Comparison of ENCODE assay signal across 8 cellular contexts in genomic region chr14:39176263-39177167, GRCh38. TPM values are rescaled to one million over a fixed set of nuclear protein-coding genes. Genes with fewer than 3 reads are reported as not detected.
A peak's percentile ranks its signal among the peaks of the same experiment; 100 is the strongest.
DNase-seq lines count a peak whose midpoint lies in the region; ATAC-seq and TF ChIP-seq lines count a peak whose summit lies in the region.

No MANE protein-coding gene starts in this region.

- H4K8ac ChIP-seq in mesendoderm (ENCODE audit: low read depth, low read length): no peak overlapping the region

- H3K56ac ChIP-seq in mesendoderm (ENCODE audit: low read length): peak overlapping the region; percentile 2

- no peak overlapping the region for H2BK5ac ChIP-seq in mesendoderm (ENCODE audit: low read length)

- DNase-seq in heart right ventricle: no peak
- no peak for DNase-seq in left ventricle myocardium superior
- no peak for DNase-seq in body of pancreas
- DNase-seq in mesendoderm: no peak
- no peak for DNase-seq in upper lobe of right lung
- no peak for DNase-seq in GM19240 (ENCODE audit: insufficient read length, low spot score)

- H3K27ac ChIP-seq in heart right ventricle (peak overlapping the region in 5 of 10 donors; percentile 79 to 96 (median 92)), body of pancreas (peak overlapping the region in 2 of 4 donors; percentile 92 to 95), mesendoderm (ENCODE audit: low read depth, low read length) (no peak overlapping the region), upper lobe of right lung (peak overlapping the region; percentile 92)

- H3K36me3 ChIP-seq in heart right ventricle: peaks cover 0 to 56% (median 49%) of the 10 kb centered on the region in 9 donors
- peaks cover 26 to 41% of the 10 kb centered on the region in 2 donors for H3K36me3 ChIP-seq in body of pancreas (replicated peaks in 1 of 2; ENCODE audit: insufficient read depth in 1 of 2, low read depth in 2 of 2)
- H3K36me3 ChIP-seq in mesendoderm (ENCODE audit: control insufficient read depth, insufficient read depth, low read length): peaks cover 19% of the 10 kb centered on the region
- H3K36me3 ChIP-seq in upper lobe of right lung: peaks cover 54% of the 10 kb centered on the region

- no peak overlapping the region for H3K18ac ChIP-seq in mesendoderm (ENCODE audit: low read length)

- H3K4me1 ChIP-seq in heart right ventricle: peaks cover 0 to 38% (median 21%) of the 10 kb centered on the region in 9 donors
- H3K4me1 ChIP-seq in body of pancreas: peaks cover 23% of the 10 kb centered on the region
- H3K4me1 ChIP-seq in mesendoderm (ENCODE audit: control insufficient read depth, low read depth, low read length): peaks cover 3% of the 10 kb centered on the region
- peaks cover 14% of the 10 kb centered on the region for H3K4me1 ChIP-seq in upper lobe of right lung

- H3K23ac ChIP-seq in mesendoderm (ENCODE audit: low read length): no peak overlapping the region

- no peak overlapping the region for H2AK5ac ChIP-seq in mesendoderm (ENCODE audit: low read length)

- H3K4me3 ChIP-seq in heart right ventricle: peak overlapping the region; percentile 59 to 96 (median 83)
- H3K4me3 ChIP-seq in body of pancreas: peak overlapping the region; percentile 64 to 89
- no peak overlapping the region for H3K4me3 ChIP-seq in mesendoderm (ENCODE audit: low read length)
- peak overlapping the region; percentile 75 for H3K4me3 ChIP-seq in upper lobe of right lung

- peaks cover 28% of the 10 kb centered on the region for H3K79me2 ChIP-seq in mesendoderm (ENCODE audit: control insufficient read depth, insufficient read depth, low read length)

- H3K4ac ChIP-seq in mesendoderm (ENCODE audit: low read depth, low read length): no peak overlapping the region

- TF ChIP-seq CTCF in heart right ventricle (IDR thresholded peaks at IDR 0.05) (no peak), body of pancreas (IDR thresholded peaks at IDR 0.05) (no peak), upper lobe of right lung (IDR thresholded peaks at IDR 0.05) (no peak)

- ATAC-seq in heart right ventricle (no peak), left ventricle myocardium superior (no peak), body of pancreas (no peak), upper lobe of right lung (no peak), GM18858 (IDR thresholded peaks at IDR 0.05; ENCODE audit: unreplicated experiment) (no peak), HG02870 (IDR thresholded peaks at IDR 0.05; ENCODE audit: unreplicated experiment) (no peak)

- no peak overlapping the region for H2BK15ac ChIP-seq in mesendoderm (replicated peaks; ENCODE audit: low read depth)

- WGBS in heart right ventricle, 2 donors: 67 to 69% methylated on average over 5 of the region's 5 CpGs
- 46 to 60% methylated on average over 5 of the region's 5 CpGs for WGBS in body of pancreas, 2 donors
- no CpG with 5 or more reads among the region's 5 CpGs for WGBS in mesendoderm (ENCODE audit: extremely low coverage, insufficient coverage, low lambda C conversion rate)

- no peaks in the 10 kb centered on the region for H3K27me3 ChIP-seq in heart right ventricle
- H3K27me3 ChIP-seq in body of pancreas: no peaks in the 10 kb centered on the region
- H3K27me3 ChIP-seq in mesendoderm (ENCODE audit: insufficient read depth, low read length, poor library complexity): no peaks in the 10 kb centered on the region
- H3K27me3 ChIP-seq in upper lobe of right lung: no peaks in the 10 kb centered on the region

- peaks cover 6% of the 10 kb centered on the region for H3K79me1 ChIP-seq in mesendoderm (ENCODE audit: low read length)

- H3K9me3 ChIP-seq in heart right ventricle (no peaks in the 10 kb centered on the region), body of pancreas (no peaks in the 10 kb centered on the region), upper lobe of right lung (no peaks in the 10 kb centered on the region)

- no peak overlapping the region for H3K4me2 ChIP-seq in mesendoderm (ENCODE audit: low read length)

- no peak for TF ChIP-seq POLR2A in body of pancreas (IDR thresholded peaks at IDR 0.05)

- H4K5ac ChIP-seq in mesendoderm (ENCODE audit: low read length): no peak overlapping the region

- no peak overlapping the region for H2BK120ac ChIP-seq in mesendoderm (ENCODE audit: low read depth, low read length)

- intact Hi-C loops in heart right ventricle (cut with DNase I) (loop anchor here in 5 of 10 donors (5.0 to 10.0 kb wide), 6 partner anchors 72 to 256 kb away; partner anchors contain the start of genes SEC23A (in 2 of the 5) and FBXO33 (in 1 of the 5)), left ventricle myocardium superior (cut with micrococcal nuclease) (no loop called here), body of pancreas (cut with DNase I) (no loop called here), upper lobe of right lung (cut with DNase I) (no loop called here)

- H3K9ac ChIP-seq in mesendoderm (ENCODE audit: low read length): peak overlapping the region; percentile 91

RNA-seq across cellular contexts. Expression of gene PNN, which starts 1.5 kb away (rescaled TPM):
- total RNA-seq in heart right ventricle (10 to 100 TPM; 16.8 to 31.0 (median 20.5) TPM), left ventricle myocardium superior (29.0 TPM), body of pancreas (10 to 100 TPM; 31.6 to 43.8 TPM), upper lobe of right lung (39.9 TPM)
- polyA plus RNA-seq in heart right ventricle: 10 to 100 TPM; 18.9 to 54.4 TPM
- 140 TPM for polyA plus RNA-seq in mesendoderm (2013, experiment 1 of 2)
- 132 TPM for polyA plus RNA-seq in mesendoderm (2013, experiment 2 of 2)

RNA-seq across cellular contexts. Expression of gene TRAPPC6B, which starts 6.4 kb away (rescaled TPM):
- 10 to 100 TPM; 19.5 to 30.0 (median 25.0) TPM for total RNA-seq in heart right ventricle
- polyA plus RNA-seq in heart right ventricle: 10 to 100 TPM in 1 of 2 donors, 1 to 10 TPM in 1; 7.7 to 10.3 TPM
- 22.8 TPM for total RNA-seq in left ventricle myocardium superior
- total RNA-seq in body of pancreas: 10 to 100 TPM; 12.5 to 16.5 TPM
- polyA plus RNA-seq in mesendoderm (2013, experiment 1 of 2): 19.2 TPM
- 18.5 TPM for polyA plus RNA-seq in mesendoderm (2013, experiment 2 of 2)
- total RNA-seq in upper lobe of right lung: 20.3 TPM

RNA-seq across cellular contexts. Expression of gene MIA2, which starts 57.2 kb away (rescaled TPM):
- total RNA-seq in heart right ventricle: 10 to 100 TPM; 17.8 to 34.2 (median 22.3) TPM
- 10 to 100 TPM in 1 of 2 donors, 1 to 10 TPM in 1; 8.0 to 34.6 TPM for polyA plus RNA-seq in heart right ventricle
- total RNA-seq in left ventricle myocardium superior: 26.5 TPM
- total RNA-seq in body of pancreas: 10 to 100 TPM; 43.6 to 46.8 TPM
- 12.0 TPM for polyA plus RNA-seq in mesendoderm (2013, experiment 1 of 2)
- polyA plus RNA-seq in mesendoderm (2013, experiment 2 of 2): 11.9 TPM
- 33.8 TPM for total RNA-seq in upper lobe of right lung
